1 cellular context compared by ENCODE assay signal in the genomic region with DNA sequence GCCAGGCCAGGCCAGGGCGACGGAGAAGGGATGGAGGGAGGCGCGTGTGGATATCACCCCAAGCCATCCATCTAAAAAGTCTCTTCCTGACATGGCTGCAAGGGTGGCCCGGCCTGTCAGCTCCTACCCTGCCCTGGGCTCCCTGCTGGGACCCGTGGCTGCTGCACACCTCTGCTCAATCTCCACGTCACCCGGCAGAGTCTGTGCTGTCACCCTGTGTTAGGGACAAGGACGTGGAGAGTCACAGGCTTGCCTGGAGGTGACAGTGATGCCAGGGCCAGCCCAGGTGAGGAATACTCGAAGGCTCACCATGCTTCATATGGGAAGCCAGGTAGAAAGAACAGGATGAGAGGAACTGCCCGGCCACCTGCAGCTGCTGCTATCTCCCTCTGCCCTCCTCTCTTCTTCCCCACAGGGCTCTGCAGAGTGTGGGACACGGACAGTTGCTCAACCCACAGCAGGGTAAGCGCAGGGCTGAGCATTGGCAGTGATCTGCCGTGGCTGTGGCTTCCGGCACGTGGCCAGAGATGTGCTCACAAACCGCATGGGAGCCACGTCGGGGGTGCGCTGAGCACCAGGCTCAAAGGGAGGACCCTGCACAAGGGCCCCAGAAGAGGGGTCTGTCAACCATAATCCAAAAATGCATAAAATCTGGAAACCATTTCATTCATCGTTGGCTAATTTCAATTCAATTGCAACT.
TF ChIP-seq lines count a peak whose summit lies in the region.

No MANE protein-coding gene starts in this region.

TF ChIP-seq in H1, 55 proteins besides CTCF, POLR2A, EP300 and RAD21:
- TF ChIP-seq RBBP5 (IDR thresholded peaks at IDR 0.05; ENCODE audit: borderline replicate concordance, low read depth, low read length): no peak
- TF ChIP-seq EGR1 (IDR thresholded peaks at IDR 0.05; ENCODE audit: borderline replicate concordance, low read depth, low read length): 0 out of 2 replicates have a peak, but pooled peaks have one; percentile 17
